8 cellular contexts compared by ENCODE assay signal in the genomic region with DNA sequence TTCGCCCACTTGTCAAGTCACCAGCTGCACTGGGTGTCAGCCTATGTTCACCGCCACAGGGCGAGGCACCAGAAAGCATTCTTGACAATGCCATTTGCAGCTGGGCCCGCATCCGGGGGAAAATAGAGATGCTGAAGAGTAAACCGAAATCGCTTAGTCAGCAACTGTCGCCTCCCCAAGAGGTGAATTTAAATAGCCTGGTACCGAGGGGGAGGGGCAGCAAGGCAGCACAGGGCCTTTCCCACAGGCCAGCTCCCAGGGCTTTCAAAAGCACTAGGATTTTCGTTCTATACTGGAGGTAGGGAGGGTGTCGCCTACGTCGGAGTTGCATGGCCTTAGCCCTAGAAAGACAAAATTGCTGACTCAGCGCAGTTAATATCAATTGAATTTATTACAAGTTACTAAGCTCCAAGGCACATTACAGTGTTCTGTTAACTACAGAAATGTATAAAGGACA. TPM values are rescaled to one million over a fixed set of nuclear protein-coding genes. Genes with fewer than 3 reads are reported as not detected.
DNase-seq lines count a peak whose midpoint lies in the region; ATAC-seq and TF ChIP-seq lines count a peak whose summit lies in the region.

No MANE protein-coding gene starts in this region.

- H3K4me1 ChIP-seq in PC-3 (ENCODE audit: insufficient read depth, low read length) (peaks cover 29% of the 10 kb centered on the region), iPS-15b (ENCODE audit: control insufficient read depth, insufficient read depth, low read length) (peaks cover 12% of the 10 kb centered on the region), smooth muscle cell (ENCODE audit: low read depth) (peaks cover 29% of the 10 kb centered on the region)

- H3K4me3 Mint-ChIP-seq in activated naive CD8-positive, alpha-beta T cell treated with anti-CD3 and anti-CD28 coated beads, Interleukin-2, amount 50 U/mL, for 24 hours: peak overlapping the region; percentile 81

- H3K9me3 Mint-ChIP-seq in activated naive CD8-positive, alpha-beta T cell treated with anti-CD3 and anti-CD28 coated beads, Interleukin-2, amount 50 U/mL, for 24 hours: no peaks in the 10 kb centered on the region

- intact Hi-C loops in PC-3 (cut with micrococcal nuclease): no loop called here

- H3K27ac Mint-ChIP-seq in activated naive CD8-positive, alpha-beta T cell treated with anti-CD3 and anti-CD28 coated beads, Interleukin-2, amount 50 U/mL, for 24 hours: peak overlapping the region; percentile 77

- peaks cover 2% of the 10 kb centered on the region for H3K27me3 Mint-ChIP-seq in activated naive CD8-positive, alpha-beta T cell treated with anti-CD3 and anti-CD28 coated beads, Interleukin-2, amount 50 U/mL, for 24 hours

- DNase-seq in ELR (ENCODE audit: low read depth) (peak; percentile 33), PC-3 (peak; percentile 76), smooth muscle cell (lab: John Stamatoyannopoulos, UW; ENCODE audit: unreplicated experiment) (no peak)
- DNase-seq in activated naive CD8-positive, alpha-beta T cell treated with anti-CD3 and anti-CD28 coated beads, Interleukin-2, amount 50 U/mL, for 24 hours: peak; percentile 57

- peaks cover 56% of the 10 kb centered on the region for H3K4me1 Mint-ChIP-seq in activated naive CD8-positive, alpha-beta T cell treated with anti-CD3 and anti-CD28 coated beads, Interleukin-2, amount 50 U/mL, for 24 hours

- H3K27ac ChIP-seq in PC-3 (ENCODE audit: low read length) (peak overlapping the region; percentile 91), smooth muscle cell (ENCODE audit: low read depth) (peak overlapping the region; percentile 96)

- no peaks in the 10 kb centered on the region for H3K27me3 ChIP-seq in PC-3 (ENCODE audit: low read length)
- no peaks in the 10 kb centered on the region for H3K27me3 ChIP-seq in iPS-15b (ENCODE audit: control insufficient read depth, insufficient read depth, low read length)
- H3K27me3 ChIP-seq in smooth muscle cell (ENCODE audit: low read depth): no peaks in the 10 kb centered on the region

- no TSS peak for BruUV-seq in PC-3 (replicated peaks; lab: Mats Ljungman, UMichigan)

- no peak for ATAC-seq in PC-3
- ATAC-seq in activated naive CD8-positive, alpha-beta T cell treated with anti-CD3 and anti-CD28 coated beads, Interleukin-2, amount 50 U/mL, for 24 hours: no peak
- ATAC-seq in HG02981 (IDR thresholded peaks at IDR 0.05; ENCODE audit: unreplicated experiment): no peak
- ATAC-seq in GM21717 (IDR thresholded peaks at IDR 0.05; ENCODE audit: unreplicated experiment): no peak
- ATAC-seq in HG02938 (IDR thresholded peaks at IDR 0.05; ENCODE audit: unreplicated experiment): no peak

- POLR2A ChIA-PET in PC-3 (lab: Charles Lee; ENCODE audit: unreplicated experiment): interaction anchor here (0.7 to 0.8 kb wide), 2 partner anchors 14 to 47 kb away, joined by 5 to 7 read pairs; no protein-coding TSS in a partner anchor

- H3K9ac ChIP-seq in PC-3 (ENCODE audit: low read length): peak overlapping the region; percentile 95
- H3K9ac ChIP-seq in iPS-15b (ENCODE audit: low read depth, low read length): no peak overlapping the region
- peak overlapping the region; percentile 94 for H3K9ac ChIP-seq in smooth muscle cell (ENCODE audit: low read depth)

- H3K9me3 ChIP-seq in PC-3 (ENCODE audit: low read length) (no peaks in the 10 kb centered on the region), iPS-15b (ENCODE audit: control insufficient read depth, insufficient read depth, low read length) (no peaks in the 10 kb centered on the region), smooth muscle cell (replicated peaks; ENCODE audit: low read depth) (no peaks in the 10 kb centered on the region)

- H3K79me2 ChIP-seq in PC-3 (ENCODE audit: low read length) (peaks cover 70% of the 10 kb centered on the region), smooth muscle cell (ENCODE audit: low read depth) (peaks cover 59% of the 10 kb centered on the region)

- H3K9me2 ChIP-seq in PC-3 (replicated peaks; ENCODE audit: low read length): no peaks in the 10 kb centered on the region

- peaks cover 23% of the 10 kb centered on the region for H3K36me3 Mint-ChIP-seq in activated naive CD8-positive, alpha-beta T cell treated with anti-CD3 and anti-CD28 coated beads, Interleukin-2, amount 50 U/mL, for 24 hours (ENCODE audit: low read depth)

- H3K36me3 ChIP-seq in PC-3 (ENCODE audit: low read depth, low read length): peaks cover 25% of the 10 kb centered on the region
- H3K36me3 ChIP-seq in iPS-15b (ENCODE audit: control insufficient read depth, insufficient read depth, low read length): peaks cover 13% of the 10 kb centered on the region
- H3K36me3 ChIP-seq in smooth muscle cell (ENCODE audit: low read depth): no peaks in the 10 kb centered on the region

- H3F3A ChIP-seq in PC-3 (ENCODE audit: low read length, unreplicated experiment) (peaks cover 6% of the 10 kb centered on the region), smooth muscle cell (ENCODE audit: low read depth) (peaks cover 21% of the 10 kb centered on the region)

- no peak overlapping the region for H2AFZ ChIP-seq in PC-3 (ENCODE audit: low read length)
- no peak overlapping the region for H2AFZ ChIP-seq in smooth muscle cell (ENCODE audit: low read depth)

- H4K20me1 ChIP-seq in PC-3 (ENCODE audit: low read length) (peaks cover 43% of the 10 kb centered on the region), smooth muscle cell (ENCODE audit: low read depth) (peaks cover 58% of the 10 kb centered on the region)

- CTCF ChIA-PET in PC-3 (lab: Charles Lee): interaction anchor here (0.5 to 0.8 kb wide), 4 partner anchors 9 to 103 kb away, joined by 3 to 7 read pairs (median 3); no protein-coding TSS in a partner anchor

- H3K4me3 ChIP-seq in PC-3 (ENCODE audit: low read length): peak overlapping the region; percentile 99
- H3K4me3 ChIP-seq in iPS-15b (ENCODE audit: low read depth, low read length): peak overlapping the region; percentile 82
- peak overlapping the region; percentile 63 for H3K4me3 ChIP-seq in smooth muscle cell

- TF ChIP-seq CTCF in PC-3 (conservative IDR thresholded peaks at IDR 0.05; ENCODE audit: low read depth, low read length) (no peak), smooth muscle cell (IDR thresholded peaks at IDR 0.05; ENCODE audit: borderline replicate concordance, insufficient read depth, poor library complexity, severe bottlenecking) (no peak)

- 6% methylated on average over 14 of the region's 14 CpGs for WGBS in smooth muscle cell (ENCODE audit: low lambda C conversion rate)

- H3K4me2 ChIP-seq in PC-3 (ENCODE audit: low read length) (peak overlapping the region; percentile 91), smooth muscle cell (peak overlapping the region; percentile 97)

RNA-seq across cellular contexts. Expression of a gene that starts 4.3 kb away (rescaled TPM):
- 113 and 146 TPM in 2 replicates for total RNA-seq in PC-3 (2014; rRNA removed)
- total RNA-seq in smooth muscle cell: 33.2 and 33.9 TPM in 2 replicates
- 58.0 and 66.3 TPM in 2 replicates for polyA plus RNA-seq in smooth muscle cell
